ENCODE assay signal across 32 cellular contexts in the genomic region with DNA sequence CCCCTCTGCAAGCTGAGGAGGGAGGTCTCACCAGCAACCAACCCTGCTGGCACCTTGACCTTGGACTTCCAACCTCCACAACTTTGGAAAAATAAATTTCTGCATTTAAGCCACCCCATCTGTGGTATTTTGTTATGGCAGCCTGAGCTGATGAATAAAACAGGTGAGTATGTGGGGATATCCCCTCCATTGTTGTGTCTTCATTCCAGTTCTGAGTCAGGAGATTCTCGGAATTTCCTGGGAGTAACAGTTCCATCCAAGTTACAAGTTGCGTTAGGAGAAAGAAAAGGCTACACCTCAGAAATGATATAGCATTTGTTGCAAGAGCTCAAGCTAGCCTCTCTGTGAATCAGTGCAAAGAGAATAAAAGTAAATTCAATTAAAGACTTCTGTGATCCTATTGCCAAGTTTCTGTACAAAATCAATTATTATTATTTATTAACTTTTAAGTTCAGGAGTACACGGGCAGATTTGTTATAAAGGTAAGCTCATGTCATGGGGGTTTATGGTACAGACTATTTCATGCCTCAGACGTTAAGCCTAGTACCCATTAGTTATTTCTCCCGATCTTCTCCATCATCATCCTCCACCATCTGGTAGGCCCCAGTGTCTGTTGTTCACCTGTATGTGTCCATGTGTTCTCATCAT.
"Had no signal": no experiment of that assay in that cellular context is flagged by ENCODE, and none has a peak within 500 bp of the region (broad histone marks: within the 10 kb centered on the region; RNA-seq: fewer than 3 reads in every experiment).

No MANE protein-coding gene starts in this region.

- ATAC-seq: activated CD8-positive, alpha-beta memory T cell treated with anti-CD3 and anti-CD28 coated beads, Interleukin-2, amount 10 ng/mL, durations not matched to agents 7 days and 5 days; activated T-cell treated with anti-CD3 and anti-CD28 coated beads, Interleukin-2, amount 50 U/mL, for 72 hours; activated T-helper 17 cell treated with anti-CD3 and anti-CD28 coated beads, Interleukin-2, amount 50 U/mL, for 72 hours; Panc1; Right ventricle myocardium inferior had no signal

- H3K27me3 ChIP-seq: brain microvascular endothelial cell had no signal

- H3K36me3 ChIP-seq: brain microvascular endothelial cell, WERI-Rb-1 had no signal

- H3K27ac ChIP-seq: brain microvascular endothelial cell, WERI-Rb-1 had no signal

- DNase-seq: activated CD4-positive, alpha-beta memory T cell treated with anti-CD3 and anti-CD28 coated beads, Interleukin-2, amount 10 ng/mL, durations not matched to agents 7 days and 5 days; activated CD4-positive, alpha-beta T cell treated with anti-CD3 and anti-CD28 coated beads for 1 hour; activated CD4-positive, alpha-beta T cell treated with anti-CD3 and anti-CD28 coated beads for 48 hours; activated CD4-positive, CD25-positive, alpha-beta regulatory T cell; activated CD8-positive, alpha-beta memory T cell treated with anti-CD3 and anti-CD28 coated beads for 24 hours; activated CD8-positive, alpha-beta memory T cell treated with anti-CD3 and anti-CD28 coated beads, Interleukin-2, amount 10 ng/mL, durations not matched to agents 7 days and 5 days; activated CD8-positive, alpha-beta memory T cell treated with anti-CD3 and anti-CD28 coated beads, Interleukin-2, amount 50 U/mL, for 48 hours; activated effector memory CD4-positive, alpha-beta T cell treated with anti-CD3 and anti-CD28 coated beads, Interleukin-2, amount 50 U/mL, for 16 hours; activated naive CD4-positive, alpha-beta T cell; activated naive CD4-positive, alpha-beta T cell treated with anti-CD3 and anti-CD28 coated beads, Interleukin-2, amount 50 U/mL, for 16 hours; activated naive CD8-positive, alpha-beta T cell treated with anti-CD3 and anti-CD28 coated beads for 36 hours; activated T-cell treated with anti-CD3 and anti-CD28 coated beads, Interleukin-2, amount 50 U/mL, for 72 hours; amniotic stem cell; aorta; brain microvascular endothelial cell; Karpas-422; KBM-7; NCI-H1105; NCI-H1417 treated with DMSO at 0.1 percent for 48 hours; NCI-H187 treated with DMSO at 0.1 percent for 48 hours; NCI-H2081; NCI-H2171 treated with DMSO at 0.1 percent for 48 hours; NCI-H345; NCI-H524 treated with DMSO at 0.1 percent for 48 hours; RPMI8226; SW 1271; T-helper 1 cell; T1000; WERI-Rb-1 had no signal
